11 cellular contexts compared by ENCODE assay signal in the genomic region with DNA sequence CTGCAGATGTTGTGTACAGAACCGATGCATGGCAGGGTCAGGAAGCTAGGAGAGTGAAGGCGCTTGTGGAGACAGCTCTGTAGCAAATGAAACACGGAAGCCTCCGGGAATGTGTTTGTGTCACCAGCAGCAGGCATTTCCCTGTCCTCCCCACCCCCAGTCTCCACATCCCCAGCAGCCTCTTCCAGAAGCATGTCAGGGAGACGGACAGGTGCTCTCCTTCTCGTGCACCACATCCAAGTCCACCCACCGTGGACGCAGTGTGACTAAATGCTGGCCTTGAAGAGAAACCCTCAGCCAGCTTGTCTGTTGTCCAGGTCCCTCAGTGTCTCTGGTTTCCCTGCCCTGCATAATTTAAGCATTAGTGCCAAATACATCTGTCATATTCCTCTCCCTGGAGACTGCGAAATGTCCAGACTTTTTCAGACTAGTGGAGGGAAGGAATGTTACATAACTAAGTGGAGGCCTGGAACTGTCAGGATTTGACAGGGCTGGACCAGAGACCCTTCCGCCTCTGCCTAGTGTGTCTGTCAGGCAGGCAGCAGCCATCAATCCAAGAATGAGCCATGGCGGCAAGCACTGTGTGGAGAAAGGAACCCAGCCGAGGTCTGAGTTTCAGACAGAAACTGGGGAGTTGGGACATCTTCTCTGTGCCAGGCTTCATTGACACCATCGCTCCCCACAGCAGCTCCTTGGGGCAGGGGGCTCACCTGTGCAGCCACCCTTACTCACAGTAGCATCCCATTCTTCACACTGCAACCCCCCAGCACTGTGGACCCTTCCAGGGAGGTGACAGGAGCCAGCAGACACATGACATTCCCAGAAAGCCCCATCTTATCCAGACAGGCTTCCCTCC. TPM values are rescaled to one million over a fixed set of nuclear protein-coding genes. Genes with fewer than 3 reads are reported as not detected.
A peak's percentile ranks its signal among the peaks of the same experiment; 100 is the strongest.
DNase-seq lines count a peak whose midpoint lies in the region; ATAC-seq and TF ChIP-seq lines count a peak whose summit lies in the region.
"Had no signal": no experiment of that assay in that cellular context is flagged by ENCODE, and none has a peak within 500 bp of the region (broad histone marks: within the 10 kb centered on the region; RNA-seq: fewer than 3 reads in every experiment).

No MANE protein-coding gene starts in this region.

- H3K4me3 ChIP-seq in IMR-90 (ENCODE audit: insufficient read depth, low read depth, low read length) = no peak overlapping the region
- H3K4me3 ChIP-seq in subcutaneous abdominal adipose tissue (ENCODE audit: low read depth in 1 of 5, low read length in 5 of 5) = no peak overlapping the region
- H3K4me3 ChIP-seq: neural progenitor cell had no signal

- H3K14ac ChIP-seq in IMR-90 (replicated peaks; ENCODE audit: low read depth, low read length) = peak overlapping the region; percentile 27

- peak overlapping the region; percentile 54; the same call in 1 of the 2 replicates for H2AK5ac ChIP-seq in IMR-90 (ENCODE audit: low read depth, low read length)

- 86% methylated on average over 3 of the region's 13 CpGs; no CpG with 5 or more reads in 1 of the 2 experiments for WGBS in IMR-90 (ENCODE audit: extremely low coverage in 2 of 2, insufficient read length in 1 of 2), 2 experiments

- peak overlapping the region; percentile 32 for H2BK5ac ChIP-seq in IMR-90 (ENCODE audit: low read depth, low read length, poor library complexity, severe bottlenecking)

- intact Hi-C loops in IMR-90 (cut with micrococcal nuclease) = no loop called here

- no peak overlapping the region; a peak in 1 of 4 replicates for H4K8ac ChIP-seq in IMR-90 (ENCODE audit: low read depth in 2 of 2, low read length in 2 of 2)

- H2AK9ac ChIP-seq in IMR-90 (replicated peaks; ENCODE audit: low read depth, low read length, poor library complexity) = no peak overlapping the region

- no peak for TF ChIP-seq CTCF in IMR-90 (conservative IDR thresholded peaks at IDR 0.05; ENCODE audit: low read depth, low read length)

- peaks cover 19% of the 10 kb centered on the region for H3K9me1 ChIP-seq in IMR-90 (ENCODE audit: insufficient read depth, low read length)

- no peaks in the 10 kb centered on the region for H4K20me1 ChIP-seq in IMR-90 (ENCODE audit: insufficient read depth, low read length)

- CTCF ChIA-PET in IMR-90 (lab: Yijun Ruan, JAX) = interaction anchor here (1.1 kb wide), 1 partner anchor 24 kb away, joined by 4 read pairs; no protein-coding TSS in a partner anchor

- POLR2A ChIA-PET in IMR-90 (lab: Charles Lee; ENCODE audit: unreplicated experiment) = no interaction called here

- peak overlapping the region; percentile 8 for H3K4me2 ChIP-seq in IMR-90 (ENCODE audit: low read depth, low read length)
- H3K4me2 ChIP-seq: neural progenitor cell had no signal

- peak overlapping the region; percentile 4 for H2AFZ ChIP-seq in IMR-90 (replicated peaks; ENCODE audit: low read length, poor library complexity)
- H2AFZ ChIP-seq: neural progenitor cell had no signal

- peak overlapping the region; percentile 59 for H3K4ac ChIP-seq in IMR-90 (ENCODE audit: low read depth, low read length)

- peaks cover 0 to 3% of the 10 kb centered on the region in 2 experiments; a peak in 1 of 4 replicates for H3K79me1 ChIP-seq in IMR-90 (ENCODE audit: low read depth in 1 of 2, low read length in 2 of 2)

- H3K4me1 ChIP-seq in IMR-90 (ENCODE audit: control insufficient read depth, insufficient read depth, low read length) = peaks cover 38% of the 10 kb centered on the region
- H3K4me1 ChIP-seq in subcutaneous abdominal adipose tissue (ENCODE audit: control insufficient read depth in 5 of 5, insufficient read depth in 5 of 5, low read length in 5 of 5) = peaks cover 7 to 35% (median 23%) of the 10 kb centered on the region in 5 donors
- H3K4me1 ChIP-seq: neural progenitor cell had no signal

- peak overlapping the region; percentile 41; the same call in 1 of the 2 replicates for H2BK120ac ChIP-seq in IMR-90 (ENCODE audit: low read depth, low read length)

- H4K5ac ChIP-seq in IMR-90 (ENCODE audit: low read depth, low read length) = peak overlapping the region; percentile 61

- dilution Hi-C loops in IMR-90 (cut with HindIII; ENCODE audit: low sequenced_read_pairs, unreplicated experiment) = no loop called here

- no peaks in the 10 kb centered on the region for H3K27me3 ChIP-seq in IMR-90 (ENCODE audit: control insufficient read depth, insufficient read depth, low read length)
- no peaks in the 10 kb centered on the region for H3K27me3 ChIP-seq in layer of hippocampus (ENCODE audit: control insufficient read depth, insufficient read depth, low read length)
- H3K27me3 ChIP-seq in subcutaneous abdominal adipose tissue (ENCODE audit: control insufficient read depth in 5 of 5, insufficient read depth in 4 of 5, low read length in 5 of 5) = no peaks in the 10 kb centered on the region
- H3K27me3 ChIP-seq: neural progenitor cell had no signal

- H3K56ac ChIP-seq in IMR-90 (ENCODE audit: extremely low read depth, insufficient read depth, low read length) = no peak overlapping the region

- no peak for TF ChIP-seq POLR2A in IMR-90 (IDR thresholded peaks at IDR 0.05; ENCODE audit: low read depth, low read length)

- peak; percentile 39 for DNase-seq in IMR-90
- DNase-seq in cerebellar cortex (ENCODE audit: low spot score) = peak; percentile 7
- DNase-seq in AG08396 (ENCODE audit: low spot score) = no peak
- no peak for DNase-seq in DMS153 treated with DMSO at 0.1 percent for 48 hours (lab: John Stamatoyannopoulos, UW; ENCODE audit: unreplicated experiment)
- no peak for DNase-seq in NCI-H2081 treated with DMSO at 0.1 percent for 48 hours (lab: John Stamatoyannopoulos, UW)
- DNase-seq: activated B cell treated with CpG ODN at 0.5 μM for 24 hours had no signal

- in situ Hi-C loops in IMR-90 (cut with MboI; ENCODE audit: low sequenced_read_pairs) = no loop called here

- H3K36me3 ChIP-seq in IMR-90 (ENCODE audit: control insufficient read depth, insufficient read depth, low read length) (peaks cover 13% of the 10 kb centered on the region), subcutaneous abdominal adipose tissue (ENCODE audit: control insufficient read depth in 5 of 5, insufficient read depth in 5 of 5, low read length in 5 of 5) (peaks cover 12 to 29% (median 25%) of the 10 kb centered on the region in 5 donors)
- H3K36me3 ChIP-seq: neural progenitor cell had no signal

- TF ChIP-seq RAD21 in IMR-90 (IDR thresholded peaks at IDR 0.05; ENCODE audit: low read length) = no peak

- H3K27ac ChIP-seq in IMR-90 (ENCODE audit: insufficient read depth, low read length) (no peak overlapping the region), layer of hippocampus (ENCODE audit: low read depth, low read length) (peak overlapping the region; percentile 49), subcutaneous abdominal adipose tissue (ENCODE audit: low read depth, low read length) (peak overlapping the region; percentile 44)
- H3K27ac ChIP-seq: neural progenitor cell had no signal

- peak overlapping the region; percentile 14 for H4K91ac ChIP-seq in IMR-90 (ENCODE audit: insufficient read depth, low read depth, low read length)

- no peak overlapping the region; the same call in 2 of the 3 replicates for H2BK15ac ChIP-seq in IMR-90 (ENCODE audit: low read depth, low read length)

- H2BK20ac ChIP-seq in IMR-90 (ENCODE audit: low read depth, low read length) = no peak overlapping the region

- H3K9me3 ChIP-seq in IMR-90 (ENCODE audit: control insufficient read depth, insufficient read depth, low read length) (no peaks in the 10 kb centered on the region), subcutaneous abdominal adipose tissue (ENCODE audit: control insufficient read depth in 5 of 5, low read length in 5 of 5) (no peaks in the 10 kb centered on the region)

- H3K9ac ChIP-seq in IMR-90 (ENCODE audit: low read depth, low read length) = no peak overlapping the region
- H3K9ac ChIP-seq in subcutaneous abdominal adipose tissue (ENCODE audit: low read length in 5 of 5) = no peak overlapping the region
- H3K9ac ChIP-seq: neural progenitor cell had no signal

- H3K23ac ChIP-seq in IMR-90 (ENCODE audit: low read depth, low read length) = 0 out of 2 replicates have a peak overlapping the region, but pooled peaks have one; percentile 11

- H3K18ac ChIP-seq in IMR-90 (ENCODE audit: low read depth, low read length) = peak overlapping the region; percentile 43

- ATAC-seq in IMR-90 (ENCODE audit: low read depth) (peak; percentile 18; the same call in 1 of the 2 replicates), HG03045 (IDR thresholded peaks at IDR 0.05; ENCODE audit: unreplicated experiment) (no peak)

- BruUV-seq in IMR-90 (replicated peaks; lab: Mats Ljungman, UMichigan) = no TSS peak

TF ChIP-seq in IMR-90, 13 proteins besides CTCF, POLR2A, EP300 and RAD21 (continues in another document):
- TF ChIP-seq RFX5 (IDR thresholded peaks at IDR 0.05; ENCODE audit: low read depth, low read length) (no peak), CEBPB (IDR thresholded peaks at IDR 0.05; ENCODE audit: low read depth, low read length) (no peak)
- TF ChIP-seq, protein P1, sequence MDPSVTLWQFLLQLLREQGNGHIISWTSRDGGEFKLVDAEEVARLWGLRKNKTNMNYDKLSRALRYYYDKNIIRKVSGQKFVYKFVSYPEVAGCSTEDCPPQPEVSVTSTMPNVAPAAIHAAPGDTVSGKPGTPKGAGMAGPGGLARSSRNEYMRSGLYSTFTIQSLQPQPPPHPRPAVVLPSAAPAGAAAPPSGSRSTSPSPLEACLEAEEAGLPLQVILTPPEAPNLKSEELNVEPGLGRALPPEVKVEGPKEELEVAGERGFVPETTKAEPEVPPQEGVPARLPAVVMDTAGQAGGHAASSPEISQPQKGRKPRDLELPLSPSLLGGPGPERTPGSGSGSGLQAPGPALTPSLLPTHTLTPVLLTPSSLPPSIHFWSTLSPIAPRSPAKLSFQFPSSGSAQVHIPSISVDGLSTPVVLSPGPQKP (IDR thresholded peaks at IDR 0.05; ENCODE audit: borderline replicate concordance, low read depth, low read length) = no peak

RNA-seq across cellular contexts. Expression of a gene that starts 26.6 kb away (rescaled TPM):
- under 0.01 TPM in 1 of 2 replicates, not detected in the other for total RNA-seq in IMR-90 (2012; rRNA removed)
- 0.20 and 0.21 TPM in 2 replicates for polyA plus RNA-seq in IMR-90 (2012; rRNA removed)
- polyA plus RNA-seq in IMR-90 (2012; cell fraction: cytosol; rRNA removed) = 0.13 and 0.53 TPM in 2 replicates
- polyA plus RNA-seq in IMR-90 (2012; cell fraction: nucleus; rRNA removed; ENCODE audit: low replicate concordance) = 0.28 and 0.29 TPM in 2 replicates
- total RNA-seq: SK-MEL-5 had no signal

RNA-seq across cellular contexts. Expression of a gene that starts 42.2 kb away (rescaled TPM):
- total RNA-seq in IMR-90 (2012; rRNA removed) = 39.2 and 52.3 TPM in 2 replicates
- 26.8 and 30.8 TPM in 2 replicates for polyA plus RNA-seq in IMR-90 (2012; rRNA removed)
- 11.4 and 11.6 TPM in 2 replicates for polyA plus RNA-seq in IMR-90 (2012; cell fraction: cytosol; rRNA removed)
- polyA plus RNA-seq in IMR-90 (2012; cell fraction: nucleus; rRNA removed; ENCODE audit: low replicate concordance) = 11.0 and 26.3 TPM in 2 replicates

RNA-seq across cellular contexts. Expression of a gene that starts 53.3 kb away (rescaled TPM):
- total RNA-seq in IMR-90 (2012; rRNA removed) = 50.5 and 58.4 TPM in 2 replicates
- polyA plus RNA-seq in IMR-90 (2012; rRNA removed) = 25.9 and 28.4 TPM in 2 replicates
- polyA plus RNA-seq in IMR-90 (2012; cell fraction: cytosol; rRNA removed) = 14.4 and 17.5 TPM in 2 replicates
- 2.7 and 7.9 TPM in 2 replicates for polyA plus RNA-seq in IMR-90 (2012; cell fraction: nucleus; rRNA removed; ENCODE audit: low replicate concordance)

RNA-seq across cellular contexts. Expression of a gene that starts 58.1 kb away (rescaled TPM):
- 249 and 263 TPM in 2 replicates for total RNA-seq in IMR-90 (2012; rRNA removed)
- 210 and 215 TPM in 2 replicates for polyA plus RNA-seq in IMR-90 (2012; rRNA removed)
- 227 and 248 TPM in 2 replicates for polyA plus RNA-seq in IMR-90 (2012; cell fraction: cytosol; rRNA removed)
- 253 and 276 TPM in 2 replicates for polyA plus RNA-seq in IMR-90 (2012; cell fraction: nucleus; rRNA removed; ENCODE audit: low replicate concordance)

Comparison
In these comparisons a context has a peak if more than half of its experiments do, and no peak if none do; other contexts are left out.
1. DNase-seq: peak in IMR-90 (single experiment) and cerebellar cortex (single experiment); none in AG08396 (single experiment), DMS153 treated with DMSO at 0.1 percent for 48 hours (single experiment) and NCI-H2081 treated with DMSO at 0.1 percent for 48 hours (single experiment).